In the genomic region with DNA sequence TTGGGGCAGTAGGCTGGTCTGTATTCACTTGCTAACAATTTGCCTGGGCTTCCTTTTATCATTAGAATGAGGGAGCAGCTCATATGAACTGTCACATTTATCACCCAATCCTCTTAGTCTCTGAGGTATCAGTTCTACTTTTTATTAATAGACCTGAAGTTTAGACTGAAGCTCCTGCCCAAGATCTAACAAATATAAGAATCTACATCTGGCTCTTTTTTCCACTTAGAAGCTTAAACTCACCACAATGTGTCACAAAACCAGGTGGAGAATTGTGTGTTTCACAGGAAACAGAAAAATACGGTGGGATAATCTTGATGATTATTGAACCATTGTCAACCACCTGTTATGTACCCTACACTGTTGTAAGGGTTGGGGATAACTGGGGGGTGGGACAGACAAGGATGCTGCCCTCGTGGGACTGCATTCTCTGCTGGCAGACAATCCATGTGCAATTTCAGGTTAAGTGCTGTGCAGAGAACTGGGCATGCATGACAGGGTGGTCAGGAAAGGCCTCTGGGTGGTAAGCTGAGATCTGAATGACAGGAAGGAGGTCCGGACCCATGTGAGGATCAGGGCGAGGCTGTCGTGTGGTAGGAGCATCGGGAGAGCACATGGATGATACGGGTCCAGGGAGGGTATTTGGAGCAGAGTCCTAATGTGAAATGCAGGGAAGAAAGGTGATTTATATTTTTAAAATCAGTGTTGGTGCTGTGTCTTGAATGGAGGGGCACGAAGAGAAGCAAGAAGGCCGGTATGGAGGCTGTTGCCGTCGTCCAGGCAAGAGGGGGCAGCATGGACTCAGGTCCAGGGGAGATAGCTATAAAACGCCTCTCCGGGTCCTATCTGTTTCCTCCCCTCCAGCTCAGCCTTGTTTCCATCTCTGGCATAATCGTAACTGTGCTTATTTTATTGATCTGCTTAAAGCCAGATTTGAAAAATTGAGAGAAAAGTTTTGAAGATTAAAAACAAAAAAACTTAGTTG, we compare ENCODE assay signal across 9 cellular contexts. TPM values are rescaled to one million over a fixed set of nuclear protein-coding genes. Genes with fewer than 3 reads are reported as not detected.
DNase-seq lines count a peak whose midpoint lies in the region; ATAC-seq and TF ChIP-seq lines count a peak whose summit lies in the region.
"Had no signal": no experiment of that assay in that cellular context is flagged by ENCODE, and none has a peak within 500 bp of the region (broad histone marks: within the 10 kb centered on the region; RNA-seq: fewer than 3 reads in every experiment).

No MANE protein-coding gene starts in this region.

- no peak for TF ChIP-seq EP300 in tibial nerve (IDR thresholded peaks at IDR 0.05)

- peak overlapping the region; percentile 83 to 86 for H3K27ac Mint-ChIP-seq in natural killer cell

- peaks cover 27% of the 10 kb centered on the region for H3K36me3 Mint-ChIP-seq in natural killer cell

- peaks cover 0 to 15% (median 3%) of the 10 kb centered on the region in 4 donors for H3K4me1 ChIP-seq in tibial nerve
- no peaks in the 10 kb centered on the region for H3K4me1 ChIP-seq in colonic mucosa

- H3K4me3 ChIP-seq in tibial nerve (no peak overlapping the region), colonic mucosa (no peak overlapping the region)
- H3K4me3 ChIP-seq: heart right ventricle had no signal

- peaks cover 12 to 16% of the 10 kb centered on the region in 2 donors for H3K4me1 Mint-ChIP-seq in natural killer cell

- TF ChIP-seq POLR2A in tibial nerve (IDR thresholded peaks at IDR 0.05): no peak

- DNase-seq in NOMO-1 treated with dmso at 0.1 percent for 144 hours (lab: John Stamatoyannopoulos, UW; ENCODE audit: unreplicated experiment) (peak; percentile 34), natural killer cell (no peak), tibial nerve (ENCODE audit: low spot score in 2 of 2) (no peak), colonic mucosa (no peak), NCI-H2171 (lab: John Stamatoyannopoulos, UW) (no peak)
- DNase-seq: heart right ventricle had no signal

- intact Hi-C loops in natural killer cell (cut with micrococcal nuclease) (loop anchor here (10.0 kb wide), 1 partner anchor 715 kb away; no protein-coding TSS in a partner anchor), colonic mucosa (cut with DNase I) (loop anchor here (5.0 to 10.0 kb wide), 5 partner anchors 65 to 585 kb away; no protein-coding TSS in a partner anchor)

- WGBS in tibial nerve, 2 donors: 24% methylated on average over 14 of the region's 14 CpGs

- peak overlapping the region in 1 of 4 donors; percentile 32 for H3K27ac ChIP-seq in tibial nerve
- H3K27ac ChIP-seq in colonic mucosa: no peak overlapping the region
- H3K27ac ChIP-seq: heart right ventricle had no signal

- peak; percentile 82 for ATAC-seq in GM18867 (IDR thresholded peaks at IDR 0.05; ENCODE audit: unreplicated experiment)
- peak; percentile 78 for ATAC-seq in HG02642 (IDR thresholded peaks at IDR 0.05; ENCODE audit: poor library complexity, unreplicated experiment)
- no peak for ATAC-seq in natural killer cell
- ATAC-seq in GM19467 (IDR thresholded peaks at IDR 0.05; ENCODE audit: unreplicated experiment): no peak

- H3K9me3 ChIP-seq in tibial nerve (no peaks in the 10 kb centered on the region), colonic mucosa (no peaks in the 10 kb centered on the region)
- H3K9me3 ChIP-seq: heart right ventricle had no signal

- H3K36me3 ChIP-seq in tibial nerve (peaks cover 0 to 39% (median 0%) of the 10 kb centered on the region in 3 donors), colonic mucosa (peaks cover 14% of the 10 kb centered on the region)

- no peak overlapping the region for H3K9ac ChIP-seq in colonic mucosa (ENCODE audit: low read depth in 2 of 2, low read length in 2 of 2)

- no peak for TF ChIP-seq CTCF in natural killer cell (IDR thresholded peaks at IDR 0.05)
- no peak for TF ChIP-seq CTCF in tibial nerve (IDR thresholded peaks at IDR 0.05)
- no peak for TF ChIP-seq CTCF in colonic mucosa (IDR thresholded peaks at IDR 0.05)

- H3K27me3 Mint-ChIP-seq in natural killer cell (ENCODE audit: low read depth in 2 of 2): no peaks in the 10 kb centered on the region

- no peaks in the 10 kb centered on the region for H3K9me3 Mint-ChIP-seq in natural killer cell

- H3K4me3 Mint-ChIP-seq in natural killer cell: no peak overlapping the region

- no peaks in the 10 kb centered on the region for H3K27me3 ChIP-seq in tibial nerve
- H3K27me3 ChIP-seq in colonic mucosa: no peaks in the 10 kb centered on the region
- H3K27me3 ChIP-seq: heart right ventricle had no signal

RNA-seq across cellular contexts. Expression of gene MYL12B, which starts 17.6 kb away (rescaled TPM):
- total RNA-seq in natural killer cell (100 to 1,000 TPM; 204 to 214 (median 210) TPM), tibial nerve (100 to 1,000 TPM; 244 to 321 (median 281) TPM), colonic mucosa (100 to 1,000 TPM; 415 to 575 TPM)

RNA-seq across cellular contexts. Expression of gene MYL12A, which starts 31.9 kb away (rescaled TPM):
- total RNA-seq in natural killer cell (100 to 1,000 TPM; 532 to 652 (median 572) TPM), tibial nerve (100 to 1,000 TPM; 387 to 515 (median 415) TPM), colonic mucosa (100 to 1,000 TPM; 338 to 537 TPM)

RNA-seq across cellular contexts. Expression of gene MYOM1, which starts 59.7 kb away (rescaled TPM):
- total RNA-seq in natural killer cell (1 to 10 TPM; 1.7 to 5.8 (median 3.0) TPM), tibial nerve (1 to 10 TPM; 3.0 to 8.1 (median 5.6) TPM), colonic mucosa (1 to 10 TPM; 2.8 to 7.9 TPM)

Comparison
In these comparisons a context has a peak if more than half of its experiments do, and no peak if none do; other contexts are left out.
1. ATAC-seq: peak in GM18867 (single experiment) and HG02642 (single experiment); none in natural killer cell (0 of 3) and GM19467 (single experiment).